ENCODE assay signal across 27 cellular contexts in genomic region chr4:101188906-101189305, GRCh38.
"Had no signal": no experiment of that assay in that cellular context is flagged by ENCODE, and none has a peak within 500 bp of the region (broad histone marks: within the 10 kb centered on the region; RNA-seq: fewer than 3 reads in every experiment).

No MANE protein-coding gene starts in this region.

- H3K9me3 ChIP-seq: adrenal gland, Peyer's patch, SJCRH30, SK-N-SH had no signal

- H3K36me3 ChIP-seq: adrenal gland, Peyer's patch had no signal

- DNase-seq: activated CD4-positive, alpha-beta T cell treated with anti-CD3 and anti-CD28 coated beads for 48 hours; activated CD4-positive, alpha-beta T cell treated with anti-CD3 and anti-CD28 coated beads, Interleukin-2, amount 50 U/mL, for 4 hours; activated CD4-positive, CD25-positive, alpha-beta regulatory T cell treated with anti-CD3 and anti-CD28 coated beads, Interleukin-2, amount 50 U/mL, for 72 hours; activated CD8-positive, alpha-beta memory T cell treated with anti-CD3 and anti-CD28 coated beads, Interleukin-2, amount 50 U/mL, for 48 hours; activated CD8-positive, alpha-beta T cell treated with anti-CD3 and anti-CD28 coated beads, Interleukin-2, amount 10 ng/mL, durations not matched to agents 7 days and 5 days; activated naive CD4-positive, alpha-beta T cell treated with anti-CD3 and anti-CD28 coated beads, Interleukin-2, amount 50 U/mL, for 16 hours; activated naive CD8-positive, alpha-beta T cell treated with anti-CD3 and anti-CD28 coated beads, Interleukin-2, amount 10 ng/mL, durations not matched to agents 7 days and 5 days; activated T-cell treated with anti-CD3 and anti-CD28 coated beads, Interleukin-2, amount 50 U/mL, for 1 hour; adrenal gland; anterior cingulate cortex; cerebellar nuclear complex; MM.1S; NCI-H1105; NCI-H1436; NCI-H187 treated with DMSO at 0.1 percent for 48 hours; NCI-H2081 treated with DMSO at 0.1 percent for 48 hours; NCI-H2171; NCI-H2227 treated with DMSO at 0.1 percent for 48 hours; NCI-H510A; NCI-H526 treated with DMSO at 0.1 percent for 48 hours; Peyer's patch; Right ventricle myocardium superior; SJCRH30; SK-N-SH; T-helper 1 cell had no signal

- H3K4me1 ChIP-seq: SJCRH30 had no signal

- ATAC-seq: activated CD8-positive, alpha-beta T cell treated with anti-CD3 and anti-CD28 coated beads, Interleukin-2, amount 10 ng/mL, durations not matched to agents 7 days and 5 days; WTC11 had no signal

- H3K4me3 ChIP-seq: adrenal gland, Peyer's patch, SJCRH30 had no signal

- H3K27ac ChIP-seq: adrenal gland, Peyer's patch, RWPE1, SJCRH30 had no signal

- H3K4me2 ChIP-seq: SK-N-SH had no signal

- H3K27me3 ChIP-seq: adrenal gland, Peyer's patch, SJCRH30 had no signal
